ENCODE assay signal across 7 cellular contexts in genomic region chr6:42783177-42783875, GRCh38. TPM values are rescaled to one million over a fixed set of nuclear protein-coding genes. Genes with fewer than 3 reads are reported as not detected.
DNase-seq lines count a peak whose midpoint lies in the region; ATAC-seq and TF ChIP-seq lines count a peak whose summit lies in the region.

No MANE protein-coding gene starts in this region.

- H3K9me3 ChIP-seq in NT2/D1 (ENCODE audit: insufficient read depth, low read length) (no peaks in the 10 kb centered on the region), esophagus (ENCODE audit: control insufficient read depth in 2 of 2, insufficient read depth in 1 of 2, low read depth in 1 of 2, low read length in 1 of 2) (no peaks in the 10 kb centered on the region), mucosa of stomach (ENCODE audit: control insufficient read depth, low read length) (no peaks in the 10 kb centered on the region)

- H3K4me1 ChIP-seq in NT2/D1 (ENCODE audit: insufficient read depth, insufficient read length) (peaks cover 3% of the 10 kb centered on the region), esophagus (ENCODE audit: control insufficient read depth in 2 of 2, insufficient read depth in 2 of 2, low read length in 1 of 2) (peaks cover 0 to 4% of the 10 kb centered on the region in 2 donors), mucosa of stomach (ENCODE audit: control insufficient read depth, insufficient read depth, low read length) (no peaks in the 10 kb centered on the region)

- peak; percentile 42 for ATAC-seq in HG03280 (IDR thresholded peaks at IDR 0.05; ENCODE audit: unreplicated experiment)

- H3K36me3 ChIP-seq in NT2/D1 (ENCODE audit: insufficient read depth, insufficient read length, low read length), result peaks cover 4% of the 10 kb centered on the region
- no peaks in the 10 kb centered on the region for H3K36me3 ChIP-seq in esophagus (ENCODE audit: control insufficient read depth in 2 of 2, insufficient read depth in 2 of 2, low read length in 1 of 2)
- no peaks in the 10 kb centered on the region for H3K36me3 ChIP-seq in mucosa of stomach (ENCODE audit: control insufficient read depth, insufficient read depth, low read length)

- TF ChIP-seq POLR2A in GM15510 (IDR thresholded peaks at IDR 0.05; ENCODE audit: borderline replicate concordance, extremely low read depth, insufficient read length), result peak; percentile 42

- peak overlapping the region; percentile 99 to 100 for H3K27ac ChIP-seq in esophagus (ENCODE audit: low read depth in 2 of 2, low read length in 1 of 2)

- 0% methylated on average over 74 to 79 of the region's 79 CpGs for WGBS in esophagus, 2 donors

- no peaks in the 10 kb centered on the region for H3K27me3 ChIP-seq in NT2/D1 (ENCODE audit: insufficient read depth, insufficient read length)
- no peaks in the 10 kb centered on the region for H3K27me3 ChIP-seq in esophagus (ENCODE audit: control insufficient read depth in 1 of 2, insufficient read depth in 2 of 2, low read length in 2 of 2)
- H3K27me3 ChIP-seq in mucosa of stomach (ENCODE audit: control insufficient read depth, insufficient read depth, low read length), result no peaks in the 10 kb centered on the region

- H3K9ac ChIP-seq in NT2/D1 (ENCODE audit: insufficient read length, low read depth) (peak overlapping the region; percentile 95), mucosa of stomach (ENCODE audit: low read length) (peak overlapping the region; percentile 98)

- H3K4me3 ChIP-seq in NT2/D1 (ENCODE audit: insufficient read length, low read depth) (peak overlapping the region; percentile 75), esophagus (ENCODE audit: low read depth in 1 of 2, low read length in 2 of 2) (peak overlapping the region; percentile 78 to 99), mucosa of stomach (ENCODE audit: low read length) (peak overlapping the region; percentile 49)

- DNase-seq in NT2/D1 (ENCODE audit: low read depth, low spot score) (no peak), activated T-cell treated with anti-CD3 and anti-CD28 coated beads for 24 hours (ENCODE audit: low read depth) (peak; percentile 55)
- DNase-seq in stimulated activated CD8-positive, alpha-beta memory T cell treated with anti-CD3 and anti-CD28 coated beads, Interleukin-4, amount 100 ng/mL, for 48 hours, result peak; percentile 79

RNA-seq across cellular contexts. Expression of gene BICRAL, which starts 1.5 kb away (rescaled TPM):
- polyA plus RNA-seq in esophagus, result 1 to 10 TPM; 2.4 to 3.0 TPM

RNA-seq across cellular contexts. Expression of gene TBCC, which starts 37.4 kb away (rescaled TPM):
- 10 to 100 TPM; 17.7 to 18.4 TPM for polyA plus RNA-seq in esophagus
